Comparison of ENCODE assay signal across 14 cellular contexts in genomic region chr6:168017629-168018028, GRCh38. TPM values are rescaled to one million over a fixed set of nuclear protein-coding genes. Genes with fewer than 3 reads are reported as not detected.
"Had no signal": no experiment of that assay in that cellular context is flagged by ENCODE, and none has a peak within 500 bp of the region (broad histone marks: within the 10 kb centered on the region; RNA-seq: fewer than 3 reads in every experiment).

No MANE protein-coding gene starts in this region.

- ATAC-seq: heart right ventricle had no signal

- H3K27me3 ChIP-seq: adrenal gland, heart right ventricle had no signal

- H3K4me3 ChIP-seq: adrenal gland, esophagus squamous epithelium, heart right ventricle, thoracic aorta had no signal

- DNase-seq: activated CD4-positive, alpha-beta T cell treated with anti-CD3 and anti-CD28 coated beads, Interleukin-2, amount 50 U/mL, for 1 hour; activated naive CD4-positive, alpha-beta T cell treated with anti-CD3 and anti-CD28 coated beads, Interleukin-2, amount 50 U/mL, for 16 hours; esophagus squamous epithelium; heart right ventricle; nephron progenitor cell; stimulated activated CD4-positive, alpha-beta T cell treated with anti-CD3 and anti-CD28 coated beads, Interleukin-15, amount 100 ng/mL, for 24 hours; stimulated activated CD4-positive, alpha-beta T cell treated with anti-CD3 and anti-CD28 coated beads, Interleukin-4, amount 100 ng/mL, for 24 hours; SW 1271 had no signal

- H3K36me3 ChIP-seq: adrenal gland, esophagus squamous epithelium, heart right ventricle, thoracic aorta had no signal

- H3K27ac ChIP-seq: adrenal gland, esophagus squamous epithelium, heart right ventricle, thoracic aorta had no signal

- H3K9me3 ChIP-seq: adrenal gland, thoracic aorta had no signal

- FAIRE-seq: frontal cortex had no signal

RNA-seq across cellular contexts. Expression of gene KIF25, which starts 20.2 kb away (rescaled TPM):
- total RNA-seq: activated CD8-positive, alpha-beta memory T cell treated with anti-CD3 and anti-CD28 coated beads for 36 hours; adrenal gland; lung microvascular endothelial cell; osteoblast; thoracic aorta had no signal
